In genomic region chr2:48529189-48529588, GRCh38 we compare ENCODE assay signal across 10 cellular contexts. TPM values are rescaled to one million over a fixed set of nuclear protein-coding genes. Genes with fewer than 3 reads are reported as not detected.
DNase-seq lines count a peak whose midpoint lies in the region; ATAC-seq lines count a peak whose summit lies in the region.
"Had no signal": no experiment of that assay in that cellular context is flagged by ENCODE, and none has a peak within 500 bp of the region (broad histone marks: within the 10 kb centered on the region; RNA-seq: fewer than 3 reads in every experiment).

No MANE protein-coding gene starts in this region.

- H3K27ac Mint-ChIP-seq in stimulated activated effector memory CD8-positive, alpha-beta T cell treated with anti-CD3 and anti-CD28 coated beads, Interleukin-12 subunit alpha, Interleukin-12 subunit beta, amount 100 ng/mL, for 72 hours: no peak overlapping the region

- peak overlapping the region; percentile 84 for H3K4me3 Mint-ChIP-seq in stimulated activated effector memory CD8-positive, alpha-beta T cell treated with anti-CD3 and anti-CD28 coated beads, Interleukin-12 subunit alpha, Interleukin-12 subunit beta, amount 100 ng/mL, for 72 hours

- no peaks in the 10 kb centered on the region for H3K9me3 Mint-ChIP-seq in stimulated activated effector memory CD8-positive, alpha-beta T cell treated with anti-CD3 and anti-CD28 coated beads, Interleukin-12 subunit alpha, Interleukin-12 subunit beta, amount 100 ng/mL, for 72 hours
- H3K9me3 Mint-ChIP-seq: activated naive CD4-positive, alpha-beta T cell treated with anti-CD3 and anti-CD28 coated beads, Interleukin-2, amount 50 U/mL, for 24 hours had no signal

- in situ Hi-C loops in ACHN (cut with HindIII; ENCODE audit: low pct_ligation_motif_present, low pct_unique_long_range_greater_than_20kb, low sequenced_read_pairs): no loop called here

- DNase-seq in NCI-H146 (lab: John Stamatoyannopoulos, UW) (peak; percentile 44), NCI-H146 treated with DMSO at 0.1 percent for 48 hours (lab: John Stamatoyannopoulos, UW; ENCODE audit: unreplicated experiment) (no peak), NCI-H510A (lab: John Stamatoyannopoulos, UW) (peak; percentile 66), left ventricle myocardium superior (no peak), ACHN (no peak), DMS153 treated with DMSO at 0.1 percent for 48 hours (lab: John Stamatoyannopoulos, UW; ENCODE audit: unreplicated experiment) (no peak)
- no peak for DNase-seq in stimulated activated effector memory CD8-positive, alpha-beta T cell treated with anti-CD3 and anti-CD28 coated beads, Interleukin-12 subunit alpha, Interleukin-12 subunit beta, amount 100 ng/mL, for 72 hours (ENCODE audit: low spot score in 2 of 2)
- DNase-seq: SHP77 had no signal

- ATAC-seq in left ventricle myocardium superior: peak; percentile 5
- ATAC-seq in stimulated activated effector memory CD8-positive, alpha-beta T cell treated with anti-CD3 and anti-CD28 coated beads, Interleukin-12 subunit alpha, Interleukin-12 subunit beta, amount 100 ng/mL, for 72 hours: no peak
- ATAC-seq in HG03139 (IDR thresholded peaks at IDR 0.05; ENCODE audit: unreplicated experiment): no peak

- no peaks in the 10 kb centered on the region for H3K36me3 Mint-ChIP-seq in stimulated activated effector memory CD8-positive, alpha-beta T cell treated with anti-CD3 and anti-CD28 coated beads, Interleukin-12 subunit alpha, Interleukin-12 subunit beta, amount 100 ng/mL, for 72 hours

- peaks cover 8% of the 10 kb centered on the region for H3K4me1 Mint-ChIP-seq in stimulated activated effector memory CD8-positive, alpha-beta T cell treated with anti-CD3 and anti-CD28 coated beads, Interleukin-12 subunit alpha, Interleukin-12 subunit beta, amount 100 ng/mL, for 72 hours

- intact Hi-C loops in left ventricle myocardium superior (cut with micrococcal nuclease): no loop called here

RNA-seq across cellular contexts. Expression of gene STON1, which starts 0.8 kb away (rescaled TPM):
- 6.7 TPM for total RNA-seq in left ventricle myocardium superior

Comparison
In these comparisons a context has a peak if more than half of its experiments do, and no peak if none do; other contexts are left out.
1. DNase-seq: peak in NCI-H146 (single experiment) and NCI-H510A (single experiment); none in NCI-H146 treated with DMSO at 0.1 percent for 48 hours (single experiment), left ventricle myocardium superior (single experiment), stimulated activated effector memory CD8-positive, alpha-beta T cell treated with anti-CD3 and anti-CD28 coated beads, Interleukin-12 subunit alpha, Interleukin-12 subunit beta, amount 100 ng/mL, for 72 hours (0 of 2), ACHN (single experiment) and DMS153 treated with DMSO at 0.1 percent for 48 hours (single experiment).